8 cellular contexts compared by ENCODE assay signal in genomic region chr4:139988863-139989765, GRCh38.
DNase-seq lines count a peak whose midpoint lies in the region; ATAC-seq and TF ChIP-seq lines count a peak whose summit lies in the region.

No MANE protein-coding gene starts in this region.

- peak overlapping the region; percentile 50 to 66; a peak in 3 of 4 replicates for H3K27ac ChIP-seq in SK-N-SH (ENCODE audit: low read depth in 2 of 2, low read length in 1 of 2)
- H3K27ac ChIP-seq in fibroblast of lung (ENCODE audit: insufficient read depth, low read length): no peak overlapping the region

- no peaks in the 10 kb centered on the region for H3K27me3 ChIP-seq in SK-N-SH (ENCODE audit: insufficient read depth)
- H3K27me3 ChIP-seq in fibroblast of lung (ENCODE audit: control insufficient read depth, insufficient read depth, low read length): no peaks in the 10 kb centered on the region

- TF ChIP-seq EP300 in SK-N-SH (IDR thresholded peaks at IDR 0.05; ENCODE audit: borderline replicate concordance in 1 of 2, low read depth in 1 of 2, low read length in 1 of 2): peak in 1 of 2 experiments; percentile 62; a peak in 1 of 4 replicates

- H3K9ac ChIP-seq in SK-N-SH: no peak overlapping the region
- no peak overlapping the region for H3K9ac ChIP-seq in fibroblast of lung (ENCODE audit: insufficient read depth, low read length)

- TF ChIP-seq CTCF in SK-N-SH (IDR thresholded peaks at IDR 0.05) (no peak), fibroblast of lung (conservative IDR thresholded peaks at IDR 0.05 in 1 of 2, IDR thresholded peaks at IDR 0.05 in 1 of 2; ENCODE audit: low read depth in 1 of 2, low read length in 2 of 2) (no peak)

- H3K79me2 ChIP-seq in SK-N-SH (ENCODE audit: insufficient read depth): no peaks in the 10 kb centered on the region
- no peaks in the 10 kb centered on the region for H3K79me2 ChIP-seq in fibroblast of lung (ENCODE audit: control insufficient read depth, insufficient read depth, low read length)

- no peaks in the 10 kb centered on the region for H3F3A ChIP-seq in SK-N-SH (replicated peaks; ENCODE audit: insufficient read depth)

- 48% methylated on average over 16 of the region's 17 CpGs for WGBS in SK-N-SH (ENCODE audit: low lambda C conversion rate)

- H3K36me3 ChIP-seq in SK-N-SH (replicated peaks in 1 of 2; ENCODE audit: control insufficient read depth in 1 of 2, insufficient read depth in 2 of 2, low read length in 1 of 2): no peaks in the 10 kb centered on the region
- H3K36me3 ChIP-seq in fibroblast of lung (ENCODE audit: control insufficient read depth, insufficient read depth, low read length): no peaks in the 10 kb centered on the region

- H3K4me3 ChIP-seq in SK-N-SH (ENCODE audit: low read depth in 2 of 2, low read length in 1 of 2) (no peak overlapping the region), fibroblast of lung (replicated peaks in 1 of 4; ENCODE audit: control extremely low read depth in 1 of 4, insufficient read depth in 1 of 4, low read depth in 3 of 4, low read length in 4 of 4) (no peak overlapping the region)

- H3K9me2 ChIP-seq in SK-N-SH: no peaks in the 10 kb centered on the region

- POLR2A ChIA-PET in SK-N-SH (lab: Yijun Ruan, JAX): no interaction called here

- no peak for ATAC-seq in HG03520 (IDR thresholded peaks at IDR 0.05; ENCODE audit: unreplicated experiment)
- ATAC-seq in GM18498 (IDR thresholded peaks at IDR 0.05; ENCODE audit: unreplicated experiment): no peak
- no peak for ATAC-seq in GM21528 (IDR thresholded peaks at IDR 0.05; ENCODE audit: low FRiP score, unreplicated experiment)

- H3K9me3 ChIP-seq in SK-N-SH (no peaks in the 10 kb centered on the region), fibroblast of lung (ENCODE audit: control insufficient read depth, insufficient read depth, low read depth, low read length) (no peaks in the 10 kb centered on the region)

- intact Hi-C loops in posterior vena cava (cut with DNase I): no loop called here

- H3K4me2 ChIP-seq in SK-N-SH (peak overlapping the region; percentile 42; the same call in 1 of the 2 replicates), fibroblast of lung (ENCODE audit: extremely low read depth, insufficient read depth, low read length) (no peak overlapping the region)

- H3K4me1 ChIP-seq in SK-N-SH (ENCODE audit: control insufficient read depth in 1 of 2, insufficient read depth in 2 of 2, low read depth in 1 of 2, low read length in 1 of 2): peaks cover 9 to 28% of the 10 kb centered on the region in 2 experiments; a peak in 2 of 4 replicates
- peaks cover 8% of the 10 kb centered on the region for H3K4me1 ChIP-seq in fibroblast of lung (ENCODE audit: control insufficient read depth, extremely low read depth, insufficient read depth, low read length)

- H4K20me1 ChIP-seq in SK-N-SH (ENCODE audit: insufficient read depth) (no peaks in the 10 kb centered on the region), fibroblast of lung (ENCODE audit: control insufficient read depth, extremely low read depth, insufficient read depth, low read length) (no peaks in the 10 kb centered on the region)

- CTCF ChIA-PET in SK-N-SH (lab: Yijun Ruan, JAX): no interaction called here

- H2AFZ ChIP-seq in SK-N-SH (ENCODE audit: low read depth) (no peak overlapping the region), fibroblast of lung (ENCODE audit: low read length) (no peak overlapping the region)

- DNase-seq in GOT3 (lab: John Stamatoyannopoulos, UW) (peak; percentile 4), SK-N-SH (no peak), fibroblast of lung (ENCODE audit: low read depth in 2 of 2) (peak; percentile 91 to 98), posterior vena cava (ENCODE audit: low spot score) (peak; percentile 85), hippocampal formation (lab: John Stamatoyannopoulos, UW) (no peak)

- TF ChIP-seq RAD21 in SK-N-SH (IDR thresholded peaks at IDR 0.05; ENCODE audit: low read length): no peak

TF ChIP-seq in SK-N-SH, 30 proteins besides CTCF, POLR2A, EP300 and RAD21 (continues in another document):
- no peak; the same call in 1 of the 2 replicates for TF ChIP-seq TEAD4 (IDR thresholded peaks at IDR 0.05; ENCODE audit: borderline replicate concordance, insufficient read depth)
- no peak for TF ChIP-seq IRF3 (IDR thresholded peaks at IDR 0.05; ENCODE audit: low read depth, low read length)
- TF ChIP-seq YY1 (IDR thresholded peaks at IDR 0.05; ENCODE audit: low read depth): peak; percentile 67; the same call in 1 of the 2 replicates
- TF ChIP-seq MXI1 (IDR thresholded peaks at IDR 0.05; ENCODE audit: low read depth, low read length): no peak
- TF ChIP-seq ZBTB33 (IDR thresholded peaks at IDR 0.05; ENCODE audit: borderline replicate concordance, low read depth): 0 out of 2 replicates have a peak, but pooled peaks have one; percentile 27
- TF ChIP-seq CHD2 (IDR thresholded peaks at IDR 0.05; ENCODE audit: low read length, partially characterized antibody): no peak
- TF ChIP-seq RXRA (IDR thresholded peaks at IDR 0.05; ENCODE audit: borderline replicate concordance, low read depth): no peak
- peak; percentile 74 for TF ChIP-seq PBX3 (IDR thresholded peaks at IDR 0.05)
- TF ChIP-seq FOXM1 (IDR thresholded peaks at IDR 0.05; ENCODE audit: low read depth): no peak
- no peak for TF ChIP-seq USF1 (IDR thresholded peaks at IDR 0.05; ENCODE audit: borderline replicate concordance, low read depth)
- TF ChIP-seq MAX (IDR thresholded peaks at IDR 0.05; ENCODE audit: low read depth): peak; percentile 70; the same call in 1 of the 2 replicates
- peak; percentile 39; the same call in 1 of the 2 replicates for TF ChIP-seq RCOR1 (IDR thresholded peaks at IDR 0.05; ENCODE audit: low read length)
- TF ChIP-seq JUND (IDR thresholded peaks at IDR 0.05): peak; percentile 98
- peak; percentile 44; the same call in 1 of the 2 replicates for TF ChIP-seq NFIC (IDR thresholded peaks at IDR 0.05; ENCODE audit: borderline replicate concordance)
- TF ChIP-seq RFX5 (IDR thresholded peaks at IDR 0.05; ENCODE audit: low read length): no peak
- TF ChIP-seq USF2 (IDR thresholded peaks at IDR 0.05; ENCODE audit: borderline replicate concordance, low read depth, low read length): no peak
- peak; percentile 100 for TF ChIP-seq FOSL2 (IDR thresholded peaks at IDR 0.05; ENCODE audit: borderline replicate concordance, low read depth)
- TF ChIP-seq GABPA (IDR thresholded peaks at IDR 0.05; ENCODE audit: low read depth): no peak
- TF ChIP-seq POLR2AphosphoS5 (IDR thresholded peaks at IDR 0.05; ENCODE audit: low read depth, low read length): peak; percentile 74
- no peak for TF ChIP-seq SMC3 (IDR thresholded peaks at IDR 0.05; ENCODE audit: low read depth, low read length)
- peak; percentile 86 for TF ChIP-seq TCF12 (IDR thresholded peaks at IDR 0.05)

Comparison
In these comparisons a context has a peak if more than half of its experiments do, and no peak if none do; other contexts are left out.
1. DNase-seq: peak in GOT3 (single experiment), fibroblast of lung (2 of 2) and posterior vena cava (single experiment); none in SK-N-SH (single experiment) and hippocampal formation (0 of 2).